ENCODE assay signal across 16 cellular contexts in the genomic region with DNA sequence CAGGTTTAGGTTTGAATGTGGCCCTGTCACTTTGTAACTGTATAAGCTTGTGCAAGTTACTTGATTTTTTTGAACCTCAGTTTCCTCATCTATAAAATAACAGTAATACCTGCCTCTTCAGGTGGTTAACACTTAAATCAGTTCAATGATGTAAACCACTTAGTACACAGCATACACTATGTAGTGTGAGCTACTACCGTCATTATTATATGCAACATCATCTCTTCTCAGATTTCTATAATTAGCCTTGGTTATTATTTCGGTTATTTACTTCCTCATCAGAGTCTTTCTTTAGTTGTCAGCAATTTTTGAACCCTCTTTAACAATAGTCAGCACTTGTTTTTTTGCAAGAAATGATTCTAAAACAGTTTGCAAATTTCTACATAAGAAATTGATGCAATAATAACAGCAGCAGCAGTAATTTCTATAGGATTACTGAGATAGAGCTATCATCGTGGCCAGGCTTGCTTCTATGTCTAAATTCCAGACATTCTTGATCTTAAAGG. TPM values are rescaled to one million over a fixed set of nuclear protein-coding genes. Genes with fewer than 3 reads are reported as not detected.
DNase-seq lines count a peak whose midpoint lies in the region; ATAC-seq, FAIRE-seq and TF ChIP-seq lines count a peak whose summit lies in the region.
"Had no signal": no experiment of that assay in that cellular context is flagged by ENCODE, and none has a peak within 500 bp of the region (broad histone marks: within the 10 kb centered on the region; RNA-seq: fewer than 3 reads in every experiment).

No MANE protein-coding gene starts in this region.

- no peak overlapping the region for H3K9ac ChIP-seq in HepG2 (ENCODE audit: insufficient read depth, low read depth, low read length)
- H3K9ac ChIP-seq: BLaER1 had no signal

- TF ChIP-seq EP300 in A549 (IDR thresholded peaks at IDR 0.05), result no peak
- TF ChIP-seq EP300 in HepG2 (IDR thresholded peaks at IDR 0.05; ENCODE audit: low read depth in 2 of 2, low read length in 2 of 2), result no peak
- no peak for TF ChIP-seq EP300 in HepG2 (CRISPR knock-in tag; IDR thresholded peaks at IDR 0.05; ENCODE audit: borderline replicate concordance)

- H3K4me2 ChIP-seq in A549, result no peak overlapping the region
- no peak overlapping the region for H3K4me2 ChIP-seq in HepG2 (ENCODE audit: low read depth, low read length)
- H3K4me2 ChIP-seq: BLaER1 had no signal

- no TSS peak for BruUV-seq in HepG2 (replicated peaks; lab: Mats Ljungman, UMichigan)

- no peaks in the 10 kb centered on the region for H3K9me3 ChIP-seq in A549
- no peaks in the 10 kb centered on the region for H3K9me3 ChIP-seq in HepG2 (ENCODE audit: low read length)
- H3K9me3 ChIP-seq: BLaER1, Caco-2, HAP-1 had no signal

- H3K27ac ChIP-seq in A549 (no peak overlapping the region), HepG2 (ENCODE audit: extremely low read length, insufficient read depth, low read length) (no peak overlapping the region)
- H3K27ac ChIP-seq: BLaER1, HL-60 had no signal

- intact Hi-C loops in HepG2 (cut with micrococcal nuclease; ENCODE audit: unreplicated experiment), result no loop called here

- H2AFZ ChIP-seq in HepG2 (ENCODE audit: low read length), result no peak overlapping the region

- ATAC-seq in A549, result no peak
- no peak for ATAC-seq in HepG2
- ATAC-seq in GM18519 (IDR thresholded peaks at IDR 0.05; ENCODE audit: low FRiP score, unreplicated experiment), result no peak

- POLR2A ChIA-PET in A549 (lab: Yijun Ruan, JAX) (no interaction called here), HepG2 (lab: Yijun Ruan, JAX) (no interaction called here)

- TF ChIP-seq CTCF in A549 (IDR thresholded peaks at IDR 0.05) (no peak), HepG2 (CRISPR knock-in tag; IDR thresholded peaks at IDR 0.05) (no peak)

- CTCF ChIA-PET in A549 (lab: Yijun Ruan, JAX) (interaction anchor here (0.9 kb wide), 1 partner anchor 13 kb away, joined by 4 read pairs; no protein-coding TSS in a partner anchor), HepG2 (lab: Yijun Ruan, JAX; ENCODE audit: low intra/inter-chr PET ratio, low total read pairs) (no interaction called here)

- H3K4me3 ChIP-seq in A549, result no peak overlapping the region
- H3K4me3 ChIP-seq in HepG2 (replicated peaks in 1 of 3; ENCODE audit: insufficient read depth in 1 of 3, low read depth in 2 of 3, low read length in 3 of 3), result no peak overlapping the region
- H3K4me3 ChIP-seq: BLaER1, HAP-1 had no signal

- WGBS in A549 (ENCODE audit: missing lambda C conversion rate), result 30% methylated on average over 3 of the region's 3 CpGs
- 22% methylated on average over 3 of the region's 3 CpGs for WGBS in HepG2 (ENCODE audit: low lambda C conversion rate)

- H3K36me3 ChIP-seq in HepG2 (replicated peaks in 1 of 2; ENCODE audit: control insufficient read depth in 1 of 2, insufficient read depth in 2 of 2, low read length in 2 of 2), result no peaks in the 10 kb centered on the region
- H3K36me3 ChIP-seq: BLaER1, HAP-1 had no signal

- DNase-seq in A549 (ENCODE audit: low read depth in 1 of 2, low spot score in 1 of 2) (no peak), GM12892 (ENCODE audit: insufficient read length) (no peak), RPMI8226 (peak; percentile 10), HepG2 (ENCODE audit: low spot score) (no peak), HUDEP-2 (lab: John Stamatoyannopoulos, UW; ENCODE audit: unreplicated experiment in 76 of 76) (no peak), NCI-H774 (lab: John Stamatoyannopoulos, UW) (no peak), Kasumi-1 (lab: John Stamatoyannopoulos, UW) (no peak)
- DNase-seq: Caco-2; CD8-positive, alpha-beta memory T cell; DND-41; GDM1 had no signal

- no peaks in the 10 kb centered on the region for H3K4me1 ChIP-seq in A549
- H3K4me1 ChIP-seq in HepG2 (ENCODE audit: insufficient read depth, low read length), result peaks cover 6% of the 10 kb centered on the region; the same call in 1 of the 2 replicates
- H3K4me1 ChIP-seq: BLaER1, Caco-2 had no signal

- TF ChIP-seq POLR2A in A549 (IDR thresholded peaks at IDR 0.05; ENCODE audit: low read length) (no peak), GM12892 (IDR thresholded peaks at IDR 0.05; ENCODE audit: low read depth, low read length) (no peak), HepG2 (IDR thresholded peaks at IDR 0.05; ENCODE audit: insufficient read depth in 1 of 2, low read depth in 2 of 2, low read length in 2 of 2) (no peak)

- TF ChIP-seq RAD21 in A549 (conservative IDR thresholded peaks at IDR 0.05 in 1 of 2, IDR thresholded peaks at IDR 0.05 in 1 of 2), result no peak
- TF ChIP-seq RAD21 in HepG2 (CRISPR knock-in tag; IDR thresholded peaks at IDR 0.05), result no peak

- H3K79me2 ChIP-seq in HepG2 (ENCODE audit: insufficient read depth, low read length), result no peaks in the 10 kb centered on the region

- peaks cover 0 to 2% of the 10 kb centered on the region in 2 experiments; a peak in 1 of 5 replicates for H3K27me3 ChIP-seq in HepG2 (ENCODE audit: control insufficient read depth in 1 of 2, insufficient read depth in 2 of 2, low read length in 2 of 2)
- H3K27me3 ChIP-seq: BLaER1 had no signal

- FAIRE-seq in A549 (lab: Jason Lieb, UNC), result no peak
- FAIRE-seq in GM12892 (lab: Jason Lieb, UNC), result peak; percentile 17
- FAIRE-seq in HepG2 (lab: Jason Lieb, UNC), result no peak
- FAIRE-seq: H1 had no signal

- in situ Hi-C loops in HepG2 (cut with HindIII; ENCODE audit: extremely low pct_ligation_motif_present, low pct_unique_long_range_greater_than_20kb), result no loop called here

- no peaks in the 10 kb centered on the region; the same call in 1 of the 2 replicates for H4K20me1 ChIP-seq in HepG2 (ENCODE audit: insufficient read depth, low read length)
- H4K20me1 ChIP-seq: BLaER1 had no signal

TF ChIP-seq in A549, 52 proteins besides CTCF, POLR2A, EP300 and RAD21:
- TF ChIP-seq KDM1A (IDR thresholded peaks at IDR 0.05; ENCODE audit: low read depth) (no peak), MAFK (IDR thresholded peaks at IDR 0.05; ENCODE audit: partially characterized antibody) (peak; percentile 80)
- TF ChIP-seq, protein P1, sequence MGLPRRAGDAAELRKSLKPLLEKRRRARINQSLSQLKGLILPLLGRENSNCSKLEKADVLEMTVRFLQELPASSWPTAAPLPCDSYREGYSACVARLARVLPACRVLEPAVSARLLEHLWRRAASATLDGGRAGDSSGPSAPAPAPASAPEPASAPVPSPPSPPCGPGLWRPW (IDR thresholded peaks at IDR 0.05), result no peak
TF ChIP-seq in A549: peak in this region for 1.

RNA-seq across cellular contexts. Expression of gene WDR11, which starts 25.2 kb away (rescaled TPM):
- polyA plus RNA-seq in A549 (2011; rRNA removed), result 87.1 and 112 TPM in 2 replicates
- 18.5 and 21.9 TPM in 2 replicates for polyA plus RNA-seq in A549 (2012; cell fraction: cytosol; rRNA removed)
- 38.9 and 58.7 TPM in 2 replicates for polyA plus RNA-seq in A549 (2012; cell fraction: nucleus; rRNA removed)
- 32.3 to 35.7 TPM (median 34.4 TPM) in 3 replicates for polyA plus RNA-seq in A549 (2017; fragmentation: RNase III; extraction: RNeasy Plus Mini Kit Qiagen cat#74134 plus additional on column Dnase treatment)
- 100 and 124 TPM in 2 replicates for polyA minus RNA-seq in A549 (2011; rRNA and poly(A)+ RNA removed)
- 45.5 TPM for polyA plus RNA-seq in GM12892 (2012; ENCODE audit: missing spikeins)
- 38.0 and 40.3 TPM in 2 replicates for total RNA-seq in HepG2 (2016; rRNA removed; fragmentation: Illumina TruSeq; extraction: Trizol)
- total RNA-seq in HepG2 (2016; cell fraction: cytosol; rRNA removed; fragmentation: Illumina TruSeq; extraction: Trizol; ENCODE audit: low read depth), result 13.8 and 16.7 TPM in 2 replicates
- total RNA-seq in HepG2 (2016; cell fraction: insoluble cytoplasmic fraction; rRNA removed; fragmentation: Illumina TruSeq; extraction: Trizol), result 38.1 and 40.8 TPM in 2 replicates
- 15.0 and 16.8 TPM in 2 replicates for total RNA-seq in HepG2 (2016; cell fraction: membrane; rRNA removed; fragmentation: Illumina TruSeq; extraction: Trizol)
- 63.4 and 65.2 TPM in 2 replicates for total RNA-seq in HepG2 (2016; cell fraction: nucleus; rRNA removed; fragmentation: Illumina TruSeq; extraction: Trizol)
- 43.0 and 45.2 TPM in 2 replicates for polyA plus RNA-seq in HepG2 (2011; rRNA removed)
- 16.1 and 24.5 TPM in 2 replicates for polyA plus RNA-seq in HepG2 (2011; cell fraction: cytosol; rRNA removed)
- polyA plus RNA-seq in HepG2 (2011; cell fraction: nucleus; rRNA removed), result 73.4 and 81.8 TPM in 2 replicates
- polyA plus RNA-seq in HepG2 (2012), result 21.6 and 23.5 TPM in 2 replicates
- 1.5 and 1.9 TPM in 2 replicates for polyA plus RNA-seq in HepG2 (2016; cell fraction: cytosol; fragmentation: Illumina TruSeq; extraction: Trizol; ENCODE audit: low read depth)
- 23.9 and 24.3 TPM in 2 replicates for polyA plus RNA-seq in HepG2 (2016; cell fraction: insoluble cytoplasmic fraction; fragmentation: Illumina TruSeq; extraction: Trizol; ENCODE audit: low read depth)
- 4.8 and 5.0 TPM in 2 replicates for polyA plus RNA-seq in HepG2 (2016; cell fraction: membrane; fragmentation: Illumina TruSeq; extraction: Trizol; ENCODE audit: low read depth)
- 68.1 and 78.3 TPM in 2 replicates for polyA plus RNA-seq in HepG2 (2016; cell fraction: nucleus; fragmentation: Illumina TruSeq; extraction: Trizol; ENCODE audit: insufficient read depth, low read depth)
- 143 and 159 TPM in 2 replicates for polyA minus RNA-seq in HepG2 (2011; rRNA and poly(A)+ RNA removed; ENCODE audit: low replicate concordance)
- polyA minus RNA-seq in HepG2 (2011; cell fraction: cytosol; rRNA and poly(A)+ RNA removed), result 28.1 and 50.1 TPM in 2 replicates
- polyA minus RNA-seq in HepG2 (2011; cell fraction: nucleus; rRNA and poly(A)+ RNA removed), result 118 and 125 TPM in 2 replicates

Comparison
In these comparisons a context has a peak if more than half of its experiments do, and no peak if none do; other contexts are left out.
1. Of the 38 proteins assayed by ChIP-seq in both HepG2 and A549: peak only in HepG2: none; only in A549: none; in both: MAFK; in neither: 37.